In genomic region chr6:37787216-37787615, GRCh38 we compare ENCODE assay signal across 30 cellular contexts. TPM values are rescaled to one million over a fixed set of nuclear protein-coding genes. Genes with fewer than 3 reads are reported as not detected.
DNase-seq lines count a peak whose midpoint lies in the region; ATAC-seq, FAIRE-seq and TF ChIP-seq lines count a peak whose summit lies in the region.
"Had no signal": no experiment of that assay in that cellular context is flagged by ENCODE, and none has a peak within 500 bp of the region (broad histone marks: within the 10 kb centered on the region; RNA-seq: fewer than 3 reads in every experiment).

No MANE protein-coding gene starts in this region.

- H3K14ac ChIP-seq in trophoblast cell (ENCODE audit: low read length): no peak overlapping the region

- H3K23ac ChIP-seq in trophoblast cell (ENCODE audit: low read length): no peak overlapping the region

- no peak for ATAC-seq in GM18520 (IDR thresholded peaks at IDR 0.05; ENCODE audit: unreplicated experiment)
- no peak for ATAC-seq in GM19035 (IDR thresholded peaks at IDR 0.05; ENCODE audit: unreplicated experiment)
- ATAC-seq: GM12878 had no signal

- no peak overlapping the region for H3K18ac ChIP-seq in trophoblast cell (ENCODE audit: low read length)

- H3K9me3 Mint-ChIP-seq in type B pancreatic cell: no peaks in the 10 kb centered on the region
- H3K9me3 Mint-ChIP-seq: CD4-positive, alpha-beta memory T cell; CD4-positive, CD25-positive, alpha-beta regulatory T cell; CD8-positive, alpha-beta memory T cell had no signal

- POLR2A ChIA-PET in HEK293 (lab: Yijun Ruan, JAX): interaction anchor here (0.7 to 0.9 kb wide), 2 partner anchors 12 to 89 kb away, joined by 4 to 9 read pairs; no protein-coding TSS in a partner anchor

- H3K27me3 Mint-ChIP-seq in type B pancreatic cell: peaks cover 13% of the 10 kb centered on the region

- no peak overlapping the region for H3K4me2 ChIP-seq in trophoblast cell (ENCODE audit: low read length)
- H3K4me2 ChIP-seq: BLaER1 had no signal

- H3K79me2 ChIP-seq in trophoblast cell (ENCODE audit: control insufficient read depth, insufficient read depth, low read length, poor library complexity): no peaks in the 10 kb centered on the region

- H3K4me1 ChIP-seq in HEK293 (ENCODE audit: control insufficient read depth, insufficient read depth, low read length) (peaks cover 5% of the 10 kb centered on the region; the same call in 1 of the 2 replicates), trophoblast cell (ENCODE audit: control insufficient read depth in 1 of 2, insufficient read depth in 2 of 2, low read length in 2 of 2) (peaks cover 6 to 24% of the 10 kb centered on the region in 2 experiments)

- no peak overlapping the region for H2AFZ ChIP-seq in trophoblast cell (ENCODE audit: insufficient read depth, low read length, poor library complexity)

- H3K27ac Mint-ChIP-seq in type B pancreatic cell: no peak overlapping the region
- H3K27ac Mint-ChIP-seq: CD14-positive monocyte; CD4-positive, CD25-positive, alpha-beta regulatory T cell had no signal

- CTCF ChIA-PET in HEK293 (lab: Yijun Ruan, JAX): interaction anchor here (0.8 to 1.1 kb wide), 3 partner anchors 14 to 82 kb away, joined by 3 to 4 read pairs (median 3); no protein-coding TSS in a partner anchor

- H3K4ac ChIP-seq in trophoblast cell (ENCODE audit: low read depth, low read length): no peak overlapping the region

- H3K9ac ChIP-seq in trophoblast cell (ENCODE audit: low read length): peak overlapping the region; percentile 10
- H3K9ac ChIP-seq: BLaER1 had no signal

- H3K36me3 ChIP-seq in HEK293 (ENCODE audit: control insufficient read depth in 2 of 2, insufficient read depth in 1 of 2, low read length in 2 of 2) (no peaks in the 10 kb centered on the region), trophoblast cell (ENCODE audit: control insufficient read depth in 1 of 2, insufficient read depth in 2 of 2, low read length in 2 of 2) (no peaks in the 10 kb centered on the region)
- H3K36me3 ChIP-seq: BE2C, BLaER1 had no signal

- no peak overlapping the region for H4K12ac ChIP-seq in trophoblast cell (ENCODE audit: low read depth, low read length)

- H3K9me3 ChIP-seq in HEK293 (ENCODE audit: control insufficient read depth, insufficient read depth, low read depth, low read length) (no peaks in the 10 kb centered on the region), trophoblast cell (ENCODE audit: insufficient read depth, low read depth, low read length) (no peaks in the 10 kb centered on the region)
- H3K9me3 ChIP-seq: BE2C, BLaER1 had no signal

- H3K4me3 ChIP-seq in HEK293 (ENCODE audit: low read depth, low read length) (no peak overlapping the region), trophoblast cell (ENCODE audit: low read depth, low read length) (no peak overlapping the region)
- H3K4me3 ChIP-seq: BLaER1, GM12878 had no signal

- H3K27ac ChIP-seq in HEK293 (ENCODE audit: extremely low read depth, low read depth, low read length) (no peak overlapping the region), trophoblast cell (ENCODE audit: low read depth, low read length) (no peak overlapping the region)
- H3K27ac ChIP-seq: BLaER1 had no signal

- TF ChIP-seq CTCF in HEK293 (tag by site-specific recombination; IDR thresholded peaks at IDR 0.05) (no peak), type B pancreatic cell (conservative IDR thresholded peaks at IDR 0.05) (no peak)

- H4K91ac ChIP-seq in trophoblast cell (ENCODE audit: low read depth, low read length): no peak overlapping the region

- FAIRE-seq in HTR-8/SVneo (lab: Jason Lieb, UNC): peak; percentile 33
- FAIRE-seq: A204.1, GM12878, GM12892, GM18507, GM19239 had no signal

- no peak overlapping the region for H2BK12ac ChIP-seq in trophoblast cell (ENCODE audit: low read length)

- no peak overlapping the region for H2BK120ac ChIP-seq in trophoblast cell (ENCODE audit: insufficient read depth, low read length, poor library complexity)

- peaks cover 49% of the 10 kb centered on the region for H3K4me1 Mint-ChIP-seq in type B pancreatic cell (ENCODE audit: unreplicated experiment)

- H4K8ac ChIP-seq in trophoblast cell (ENCODE audit: low read depth, low read length): no peak overlapping the region

- no peak for DNase-seq in HTR-8/SVneo (ENCODE audit: insufficient read length, low spot score)
- DNase-seq in epidermal melanocyte (ENCODE audit: insufficient read length, low spot score): peak; percentile 7
- DNase-seq in trophoblast cell: no peak
- DNase-seq in type B pancreatic cell (ENCODE audit: extremely low spot score, unreplicated experiment): no peak
- no peak for DNase-seq in stimulated activated naive CD4-positive, alpha-beta T cell (lab: John Stamatoyannopoulos, UW)
- DNase-seq: 8988T; ACHN; BE2C; C1 segment of cervical spinal cord; CD4-positive, alpha-beta memory T cell; CD4-positive, CD25-positive, alpha-beta regulatory T cell; CD8-positive, alpha-beta memory T cell; COR-L47; DMS 273 treated with DMSO at 0.1 percent for 48 hours; DMS153; DMS53; DMS79; DND-41; EL; GDM1 had no signal

- WGBS in trophoblast cell (ENCODE audit: extremely low coverage, insufficient coverage, insufficient read length): no CpG with 5 or more reads among the region's 2 CpGs

- no peaks in the 10 kb centered on the region for H3K79me1 ChIP-seq in trophoblast cell (ENCODE audit: low read length)

- H2BK5ac ChIP-seq in trophoblast cell (ENCODE audit: low read depth, low read length, poor library complexity): no peak overlapping the region

- H3K36me3 Mint-ChIP-seq in type B pancreatic cell: no peaks in the 10 kb centered on the region
- H3K36me3 Mint-ChIP-seq: CD4-positive, alpha-beta memory T cell; CD4-positive, CD25-positive, alpha-beta regulatory T cell; CD8-positive, alpha-beta memory T cell had no signal

- H2AK5ac ChIP-seq in trophoblast cell (ENCODE audit: low read length): no peak overlapping the region

- no peak overlapping the region for H3K4me3 Mint-ChIP-seq in type B pancreatic cell
- H3K4me3 Mint-ChIP-seq: CD14-positive monocyte; CD4-positive, alpha-beta memory T cell; CD4-positive, CD25-positive, alpha-beta regulatory T cell; CD8-positive, alpha-beta memory T cell had no signal

- no peaks in the 10 kb centered on the region for H3K27me3 ChIP-seq in trophoblast cell (ENCODE audit: insufficient read depth, low read length)
- H3K27me3 ChIP-seq: BE2C had no signal

TF ChIP-seq in HEK293, 187 proteins besides CTCF, POLR2A, EP300 and RAD21:
- peak; percentile 56 for TF ChIP-seq ZNF146 (tag by site-specific recombination; IDR thresholded peaks at IDR 0.05)
- TF ChIP-seq PRDM10 (tag by site-specific recombination; IDR thresholded peaks at IDR 0.05): no peak
TF ChIP-seq in HEK293: peak in this region for 1.

RNA-seq across cellular contexts. Expression of gene ZFAND3, which starts 32.3 kb away (rescaled TPM):
- polyA plus RNA-seq in trophoblast cell (2013): 79.8 and 81.0 TPM in 2 replicates
- total RNA-seq in type B pancreatic cell (ENCODE audit: low replicate concordance): 66.9 and 69.0 TPM in 2 replicates
